ENCODE assay signal across 22 cellular contexts in the genomic region with DNA sequence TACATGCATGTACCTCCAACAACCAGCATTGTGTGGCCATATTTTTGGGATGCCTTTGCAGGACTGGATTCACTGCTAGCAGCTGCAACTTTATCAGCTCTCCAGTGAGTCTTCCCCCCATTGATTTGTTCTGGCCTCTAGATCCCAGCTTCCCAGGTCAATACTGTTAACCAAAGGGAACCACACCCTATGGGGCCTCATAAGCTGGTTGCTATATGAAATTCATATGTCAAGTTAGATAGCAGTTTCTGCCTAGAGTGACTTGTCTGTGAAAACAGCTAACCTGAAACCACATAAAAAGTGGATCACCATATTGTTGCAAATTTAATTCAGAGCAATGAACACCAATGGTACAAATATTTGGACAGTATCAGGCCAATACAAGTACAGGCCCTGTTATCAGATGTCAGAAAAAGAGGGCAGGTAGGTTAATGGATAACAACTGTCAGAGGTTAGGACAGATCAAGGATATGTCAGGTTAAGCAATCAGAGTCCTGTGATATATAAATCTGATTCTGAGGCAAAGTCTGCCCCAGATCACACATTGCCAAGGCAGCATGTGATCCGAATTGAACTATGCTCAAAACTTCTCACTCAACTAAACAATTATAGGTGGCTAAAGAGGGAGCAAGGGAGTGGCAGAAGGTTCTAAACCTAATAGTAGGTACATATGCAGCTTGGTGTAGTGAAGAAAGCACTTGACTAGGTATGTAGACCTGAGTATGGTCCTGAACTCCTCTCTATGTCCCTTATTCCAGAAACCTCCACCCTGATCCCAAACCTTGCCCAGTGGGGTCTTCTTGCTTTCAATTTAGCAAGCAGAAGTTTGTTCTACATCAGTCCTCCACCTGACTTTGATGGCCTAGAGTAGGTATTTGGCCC.
"Had no signal": no experiment of that assay in that cellular context is flagged by ENCODE, and none has a peak within 500 bp of the region (broad histone marks: within the 10 kb centered on the region; RNA-seq: fewer than 3 reads in every experiment).

No MANE protein-coding gene starts in this region.

- H3K36me3 ChIP-seq: pancreas, sigmoid colon, suprapubic skin, transverse colon, vagina had no signal

- H3K4me1 Mint-ChIP-seq: activated T-helper 17 cell treated with anti-CD3 and anti-CD28 coated beads, Interleukin-2, amount 50 U/mL, for 72 hours; natural killer cell had no signal

- FAIRE-seq: pancreas, TTC549 had no signal

- H3K9me3 ChIP-seq: body of pancreas, pancreas, sigmoid colon, suprapubic skin, transverse colon, vagina had no signal

- DNase-seq: activated B cell treated with CpG ODN at 0.5 μM for 24 hours; activated CD4-positive, alpha-beta T cell treated with anti-CD3 and anti-CD28 coated beads for 4 hours; activated CD8-positive, alpha-beta T cell treated with anti-CD3 and anti-CD28 coated beads for 36 hours; activated naive CD4-positive, alpha-beta T cell; activated naive CD8-positive, alpha-beta T cell treated with anti-CD3 and anti-CD28 coated beads, Interleukin-2, amount 10 ng/mL, durations not matched to agents 7 days and 5 days; activated T-cell treated with anti-CD3 and anti-CD28 coated beads, Interleukin-2, amount 50 U/mL, for 1 hour; body of pancreas; dorsolateral prefrontal cortex; foreskin fibroblast; left ventricle myocardium superior; mesenchymal stem cell; natural killer cell; pancreas; sigmoid colon; stimulated activated CD8-positive, alpha-beta memory T cell treated with anti-CD3 and anti-CD28 coated beads, Interleukin-4, amount 100 ng/mL, for 48 hours; stimulated activated naive CD8-positive, alpha-beta T cell treated with anti-CD3 and anti-CD28 coated beads, Interleukin-15, Interleukin-2, amounts not matched to agents 100 U/mL and 50 U/mL, for 24 hours; transverse colon had no signal

- H3K27me3 Mint-ChIP-seq: activated B cell treated with CpG ODN at 0.5 μM for 24 hours; activated CD8-positive, alpha-beta T cell treated with anti-CD3 and anti-CD28 coated beads for 36 hours; activated naive CD8-positive, alpha-beta T cell treated with anti-CD3 and anti-CD28 coated beads, Interleukin-2, amount 10 ng/mL, durations not matched to agents 7 days and 5 days; activated T-helper 17 cell treated with anti-CD3 and anti-CD28 coated beads, Interleukin-2, amount 50 U/mL, for 72 hours had no signal

- H3K4me3 Mint-ChIP-seq: activated B cell treated with CpG ODN at 0.5 μM for 24 hours; activated CD8-positive, alpha-beta T cell treated with anti-CD3 and anti-CD28 coated beads for 36 hours; activated naive CD8-positive, alpha-beta T cell treated with anti-CD3 and anti-CD28 coated beads, Interleukin-2, amount 10 ng/mL, durations not matched to agents 7 days and 5 days; activated T-helper 17 cell treated with anti-CD3 and anti-CD28 coated beads, Interleukin-2, amount 50 U/mL, for 72 hours; natural killer cell; T-helper 2 cell treated with Interferon-gamma antibody and Interleukin-4, amounts not matched to agents 5 μg/mL and 100 μg/mL, for 36 hours had no signal

- H3K36me3 Mint-ChIP-seq: activated naive CD8-positive, alpha-beta T cell treated with anti-CD3 and anti-CD28 coated beads, Interleukin-2, amount 10 ng/mL, durations not matched to agents 7 days and 5 days; natural killer cell had no signal

- H3K4me1 ChIP-seq: body of pancreas, pancreas, sigmoid colon, suprapubic skin, vagina had no signal

- H3K4me3 ChIP-seq: body of pancreas, dorsolateral prefrontal cortex, pancreas, sigmoid colon, suprapubic skin, transverse colon, vagina had no signal

- H3K27ac ChIP-seq: dorsolateral prefrontal cortex, pancreas, sigmoid colon, suprapubic skin, transverse colon, vagina had no signal

- H3K27ac Mint-ChIP-seq: activated B cell treated with CpG ODN at 0.5 μM for 24 hours; activated CD8-positive, alpha-beta T cell treated with anti-CD3 and anti-CD28 coated beads for 36 hours; activated naive CD8-positive, alpha-beta T cell treated with anti-CD3 and anti-CD28 coated beads, Interleukin-2, amount 10 ng/mL, durations not matched to agents 7 days and 5 days; activated T-helper 17 cell treated with anti-CD3 and anti-CD28 coated beads, Interleukin-2, amount 50 U/mL, for 72 hours; natural killer cell; T-helper 2 cell treated with Interferon-gamma antibody and Interleukin-4, amounts not matched to agents 5 μg/mL and 100 μg/mL, for 36 hours had no signal

- H3K9me3 Mint-ChIP-seq: activated CD8-positive, alpha-beta T cell treated with anti-CD3 and anti-CD28 coated beads for 36 hours; activated T-helper 17 cell treated with anti-CD3 and anti-CD28 coated beads, Interleukin-2, amount 50 U/mL, for 72 hours; natural killer cell; T-helper 2 cell treated with Interferon-gamma antibody and Interleukin-4, amounts not matched to agents 5 μg/mL and 100 μg/mL, for 36 hours had no signal

- ATAC-seq: activated CD8-positive, alpha-beta T cell treated with anti-CD3 and anti-CD28 coated beads for 36 hours; activated T-helper 17 cell treated with anti-CD3 and anti-CD28 coated beads, Interleukin-2, amount 50 U/mL, for 72 hours; body of pancreas; left ventricle myocardium superior; natural killer cell; stimulated activated naive CD8-positive, alpha-beta T cell treated with anti-CD3 and anti-CD28 coated beads, Interleukin-15, Interleukin-2, amounts not matched to agents 100 U/mL and 50 U/mL, for 24 hours had no signal

- H3K27me3 ChIP-seq: body of pancreas, dorsolateral prefrontal cortex, pancreas, sigmoid colon, suprapubic skin, transverse colon, vagina had no signal
